ENCODE assay signal across 14 cellular contexts in genomic region chr1:60055336-60055735, GRCh38.
DNase-seq lines count a peak whose midpoint lies in the region; ATAC-seq and TF ChIP-seq lines count a peak whose summit lies in the region.
"Had no signal": no experiment of that assay in that cellular context is flagged by ENCODE, and none has a peak within 500 bp of the region (broad histone marks: within the 10 kb centered on the region; RNA-seq: fewer than 3 reads in every experiment).

No MANE protein-coding gene starts in this region.

- no peak for ATAC-seq in GM18868 (IDR thresholded peaks at IDR 0.05; ENCODE audit: unreplicated experiment)

- TF ChIP-seq CTCF in choroid plexus epithelial cell (conservative IDR thresholded peaks at IDR 0.05; ENCODE audit: low read depth, low read length), result no peak

- DNase-seq in EL (peak; percentile 10), NCI-H526 treated with DMSO at 0.1 percent for 48 hours (lab: John Stamatoyannopoulos, UW) (peak; percentile 27), choroid plexus epithelial cell (ENCODE audit: low read depth) (peak; percentile 45), kidney glomerular epithelial cell (lab: John Stamatoyannopoulos, UW) (peak; percentile 49), DMS53 (lab: John Stamatoyannopoulos, UW) (no peak), NCI-H1436 (lab: John Stamatoyannopoulos, UW) (no peak), COLO668 (lab: John Stamatoyannopoulos, UW; ENCODE audit: unreplicated experiment) (no peak)
- DNase-seq: AML-193; DMS79 treated with DMSO at 0.1 percent for 48 hours; H7; NCI-H1436 treated with DMSO at 0.1 percent for 48 hours; NCI-H2081; NK-92 treated with Interleukin-12 subunit alpha and Interleukin-12 subunit beta, amount 100 ng/mL, for 24 hours had no signal

- H3K4me3 ChIP-seq in choroid plexus epithelial cell (ENCODE audit: low read depth, low read length), result no peak overlapping the region

Comparison
In these comparisons a context has a peak if more than half of its experiments do, and no peak if none do; other contexts are left out.
1. DNase-seq: peak in EL (single experiment), NCI-H526 treated with DMSO at 0.1 percent for 48 hours (single experiment), choroid plexus epithelial cell (single experiment) and kidney glomerular epithelial cell (single experiment); none in DMS53 (single experiment), NCI-H1436 (single experiment) and COLO668 (single experiment).